In genomic region chr6:113558966-113559365, GRCh38 we compare ENCODE assay signal across 1 cellular context.
TF ChIP-seq lines count a peak whose summit lies in the region.

No MANE protein-coding gene starts in this region.

TF ChIP-seq in IMR-90, 13 proteins besides CTCF, POLR2A, EP300 and RAD21 (continued from another document):
- TF ChIP-seq RFX5 (IDR thresholded peaks at IDR 0.05; ENCODE audit: low read depth, low read length) (no peak), NFE2L2 (IDR thresholded peaks at IDR 0.05; ENCODE audit: low read depth, low read length) (no peak), MAZ (IDR thresholded peaks at IDR 0.05; ENCODE audit: borderline replicate concordance, low read depth, low read length) (no peak), BHLHE40 (IDR thresholded peaks at IDR 0.05; ENCODE audit: low read depth, low read length) (no peak), CEBPB (IDR thresholded peaks at IDR 0.05; ENCODE audit: low read depth, low read length) (no peak), USF2 (IDR thresholded peaks at IDR 0.05; ENCODE audit: low read depth, low read length) (no peak)
